9 cellular contexts compared by ENCODE assay signal in genomic region chr7:37448637-37449331, GRCh38. TPM values are rescaled to one million over a fixed set of nuclear protein-coding genes. Genes with fewer than 3 reads are reported as not detected.
A peak's percentile ranks its signal among the peaks of the same experiment; 100 is the strongest.
DNase-seq lines count a peak whose midpoint lies in the region; ATAC-seq, FAIRE-seq and TF ChIP-seq lines count a peak whose summit lies in the region.
"Had no signal": no experiment of that assay in that cellular context is flagged by ENCODE, and none has a peak within 500 bp of the region (broad histone marks: within the 10 kb centered on the region; RNA-seq: fewer than 3 reads in every experiment).

A gene with protein sequence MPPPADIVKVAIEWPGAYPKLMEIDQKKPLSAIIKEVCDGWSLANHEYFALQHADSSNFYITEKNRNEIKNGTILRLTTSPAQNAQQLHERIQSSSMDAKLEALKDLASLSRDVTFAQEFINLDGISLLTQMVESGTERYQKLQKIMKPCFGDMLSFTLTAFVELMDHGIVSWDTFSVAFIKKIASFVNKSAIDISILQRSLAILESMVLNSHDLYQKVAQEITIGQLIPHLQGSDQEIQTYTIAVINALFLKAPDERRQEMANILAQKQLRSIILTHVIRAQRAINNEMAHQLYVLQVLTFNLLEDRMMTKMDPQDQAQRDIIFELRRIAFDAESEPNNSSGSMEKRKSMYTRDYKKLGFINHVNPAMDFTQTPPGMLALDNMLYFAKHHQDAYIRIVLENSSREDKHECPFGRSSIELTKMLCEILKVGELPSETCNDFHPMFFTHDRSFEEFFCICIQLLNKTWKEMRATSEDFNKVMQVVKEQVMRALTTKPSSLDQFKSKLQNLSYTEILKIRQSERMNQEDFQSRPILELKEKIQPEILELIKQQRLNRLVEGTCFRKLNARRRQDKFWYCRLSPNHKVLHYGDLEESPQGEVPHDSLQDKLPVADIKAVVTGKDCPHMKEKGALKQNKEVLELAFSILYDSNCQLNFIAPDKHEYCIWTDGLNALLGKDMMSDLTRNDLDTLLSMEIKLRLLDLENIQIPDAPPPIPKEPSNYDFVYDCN (minus strand): TSS chr7:37448864. CDS start chr7:37342690, 106,174 bp downstream.

- H2AFZ ChIP-seq in neuron (ENCODE audit: low read depth, low read length), result peak within 1 kb of the TSS; percentile 95

- peaks cover 24% of the 10 kb centered on the region for H3K4me1 ChIP-seq in neuron (ENCODE audit: insufficient read depth, low read length)
- peaks cover 0 to 45% (median 26%) of the 10 kb centered on the region in 5 donors for H3K4me1 ChIP-seq in subcutaneous abdominal adipose tissue (ENCODE audit: control insufficient read depth in 5 of 5, insufficient read depth in 5 of 5, low read length in 5 of 5)

- H3K27me3 ChIP-seq in neuron (ENCODE audit: insufficient read depth, low read length) (no peaks in the 10 kb centered on the region), subcutaneous abdominal adipose tissue (ENCODE audit: control insufficient read depth in 5 of 5, insufficient read depth in 4 of 5, low read length in 5 of 5) (peaks cover 0 to 14% (median 6%) of the 10 kb centered on the region in 5 donors)

- ATAC-seq in GM19351 (IDR thresholded peaks at IDR 0.05; ENCODE audit: unreplicated experiment), result peak; percentile 94
- ATAC-seq in HG03558 (IDR thresholded peaks at IDR 0.05; ENCODE audit: extremely low read depth, unreplicated experiment), result peak; percentile 92

- peak within 1 kb of the TSS in 3 of 5 donors; percentile 61 to 69 (median 68) for H3K9ac ChIP-seq in subcutaneous abdominal adipose tissue (ENCODE audit: low read length in 5 of 5)

- CTCF ChIA-PET in RWPE1 (lab: Yijun Ruan, JAX), result no interaction called here

- H3K36me3 ChIP-seq in neuron (ENCODE audit: insufficient read depth, low read length) (no peaks in the 10 kb centered on the region), subcutaneous abdominal adipose tissue (ENCODE audit: control insufficient read depth in 5 of 5, insufficient read depth in 5 of 5, low read length in 5 of 5) (no peaks in the 10 kb centered on the region)

- no peaks in the 10 kb centered on the region for H3K9me3 ChIP-seq in neuron (ENCODE audit: low read length)
- H3K9me3 ChIP-seq in subcutaneous abdominal adipose tissue (ENCODE audit: control insufficient read depth in 5 of 5, low read length in 5 of 5), result no peaks in the 10 kb centered on the region

- H3K4me3 ChIP-seq in neuron (ENCODE audit: low read length), result peak within 1 kb of the TSS; percentile 60
- peak within 1 kb of the TSS; percentile 38 to 84 (median 79) for H3K4me3 ChIP-seq in subcutaneous abdominal adipose tissue (ENCODE audit: low read depth in 1 of 5, low read length in 5 of 5)

- DNase-seq in C1 segment of cervical spinal cord (lab: John Stamatoyannopoulos, UW), result peak in 11 of 14 donors; percentile 54 to 80 (median 67)
- DNase-seq in RWPE1 (ENCODE audit: low spot score), result peak; percentile 5
- peak; percentile 72 for DNase-seq in activated effector memory CD4-positive, alpha-beta T cell treated with Interleukin-2 at 50 U/mL for 16 hours
- peak; percentile 64 to 68 for DNase-seq in frontal cortex (ENCODE audit: low spot score in 2 of 2)

- POLR2A ChIA-PET in RWPE1 (lab: Yijun Ruan, JAX; ENCODE audit: low non-redundant PET), result no interaction called here

- no peak for FAIRE-seq in frontal cortex (lab: Jason Lieb, UNC)
- FAIRE-seq: colon had no signal

- TF ChIP-seq CTCF in RWPE1 (conservative IDR thresholded peaks at IDR 0.05; ENCODE audit: low read depth), result no peak

- H3K27ac ChIP-seq in RWPE1 (no peak within 1 kb of the TSS), subcutaneous abdominal adipose tissue (ENCODE audit: low read depth, low read length) (peak within 1 kb of the TSS; percentile 77)

RNA-seq across cellular contexts. Expression of the gene that starts here (rescaled TPM):
- 68.1 TPM for total RNA-seq in frontal cortex

Comparison
In these comparisons a context has a peak if more than half of its experiments do, and no peak if none do; other contexts are left out.
1. DNase-seq: peak in every context shown above with its lines; median percentile 72 in activated effector memory CD4-positive, alpha-beta T cell treated with Interleukin-2 at 50 U/mL for 16 hours; 67 in C1 segment of cervical spinal cord; 66 in frontal cortex; 5 in RWPE1.